ENCODE assay signal across 23 cellular contexts in genomic region chr12:6639151-6639773, GRCh38. TPM values are rescaled to one million over a fixed set of nuclear protein-coding genes. Genes with fewer than 3 reads are reported as not detected.
DNase-seq lines count a peak whose midpoint lies in the region; ATAC-seq and TF ChIP-seq lines count a peak whose summit lies in the region.
"Had no signal": no experiment of that assay in that cellular context is flagged by ENCODE, and none has a peak within 500 bp of the region (broad histone marks: within the 10 kb centered on the region; RNA-seq: fewer than 3 reads in every experiment).

No MANE protein-coding gene starts in this region.

- CTCF ChIA-PET in activated CD8-positive, alpha-beta T cell treated with anti-CD3 and anti-CD28 coated beads, Interleukin-2, amount 10 ng/mL, durations not matched to agents 7 days and 5 days (lab: Charles Lee): no interaction called here
- CTCF ChIA-PET in activated CD8-positive, alpha-beta T cell treated with anti-CD3 and anti-CD28 coated beads for 36 hours (lab: Charles Lee): interaction anchor here (1.2 to 1.3 kb wide), 2 partner anchors 19 kb away, joined by 3 to 6 read pairs; no protein-coding TSS in a partner anchor

- H3K4me3 Mint-ChIP-seq in activated CD8-positive, alpha-beta T cell treated with anti-CD3 and anti-CD28 coated beads, Interleukin-2, amount 10 ng/mL, durations not matched to agents 7 days and 5 days: no peak overlapping the region
- H3K4me3 Mint-ChIP-seq in activated CD8-positive, alpha-beta T cell treated with anti-CD3 and anti-CD28 coated beads for 36 hours: no peak overlapping the region
- no peak overlapping the region for H3K4me3 Mint-ChIP-seq in dendritic cell treated with granulocyte-macrophage colony-stimulating factor and Interleukin-4, amounts not matched to agents 40 ng/mL and 50 ng/mL, for 4 days
- H3K4me3 Mint-ChIP-seq: WTC11 had no signal

- POLR2A ChIA-PET in activated CD8-positive, alpha-beta T cell treated with anti-CD3 and anti-CD28 coated beads, Interleukin-2, amount 10 ng/mL, durations not matched to agents 7 days and 5 days (lab: Charles Lee): interaction anchor here (0.9 to 1.4 kb wide), 2 partner anchors 28 to 171 kb away, joined by 3 read pairs; no protein-coding TSS in a partner anchor
- POLR2A ChIA-PET in activated CD8-positive, alpha-beta T cell treated with anti-CD3 and anti-CD28 coated beads for 36 hours (lab: Charles Lee): interaction anchor here (1.6 kb wide), 1 partner anchor 9 kb away, joined by 8 read pairs; no protein-coding TSS in a partner anchor

- DNase-seq in activated CD8-positive, alpha-beta T cell treated with anti-CD3 and anti-CD28 coated beads, Interleukin-2, amount 10 ng/mL, durations not matched to agents 7 days and 5 days: no peak
- no peak for DNase-seq in activated CD8-positive, alpha-beta T cell treated with anti-CD3 and anti-CD28 coated beads for 36 hours
- peak in 2 of 3 donors; percentile 22 to 29 for DNase-seq in mucosa of descending colon
- DNase-seq in prostate gland (ENCODE audit: low spot score): no peak
- DNase-seq in NCI-H345 (lab: John Stamatoyannopoulos, UW): no peak
- DNase-seq: 8988T; activated T-cell treated with anti-CD3 and anti-CD28 coated beads, Interleukin-2, amount 50 U/mL, for 48 hours; foreskin keratinocyte; GF-D8; MM.1S; NCI-H1436 treated with DMSO at 0.1 percent for 48 hours; NCI-H2171; NCI-H748 treated with DMSO at 0.1 percent for 48 hours; retina; SHP77; stimulated activated CD4-positive, alpha-beta T cell treated with anti-CD3 and anti-CD28 coated beads, Interleukin-15, amount 100 ng/mL, for 24 hours; trophoblast cell had no signal

- H3K36me3 ChIP-seq in mucosa of descending colon (ENCODE audit: low read depth) (no peaks in the 10 kb centered on the region), prostate gland (no peaks in the 10 kb centered on the region)
- H3K36me3 ChIP-seq: neutrophil had no signal

- no peak for TF ChIP-seq POLR2A in prostate gland (IDR thresholded peaks at IDR 0.05)

- TF ChIP-seq CTCF in activated CD8-positive, alpha-beta T cell treated with anti-CD3 and anti-CD28 coated beads for 36 hours (IDR thresholded peaks at IDR 0.05): no peak
- TF ChIP-seq CTCF in mucosa of descending colon (IDR thresholded peaks at IDR 0.05): no peak
- no peak for TF ChIP-seq CTCF in prostate gland (IDR thresholded peaks at IDR 0.05)

- H3K27ac ChIP-seq in prostate gland: no peak overlapping the region
- H3K27ac ChIP-seq: foreskin keratinocyte, neutrophil had no signal

- H3K4me1 ChIP-seq in mucosa of descending colon (ENCODE audit: low read depth) (peaks cover 3% of the 10 kb centered on the region), prostate gland (replicated peaks) (no peaks in the 10 kb centered on the region)

- peaks cover 35% of the 10 kb centered on the region for H3K4me1 Mint-ChIP-seq in activated CD8-positive, alpha-beta T cell treated with anti-CD3 and anti-CD28 coated beads, Interleukin-2, amount 10 ng/mL, durations not matched to agents 7 days and 5 days (ENCODE audit: low read depth)
- peaks cover 22% of the 10 kb centered on the region for H3K4me1 Mint-ChIP-seq in activated CD8-positive, alpha-beta T cell treated with anti-CD3 and anti-CD28 coated beads for 36 hours (ENCODE audit: low read depth)
- H3K4me1 Mint-ChIP-seq in dendritic cell treated with granulocyte-macrophage colony-stimulating factor and Interleukin-4, amounts not matched to agents 40 ng/mL and 50 ng/mL, for 4 days (ENCODE audit: low read depth): peaks cover 90% of the 10 kb centered on the region

- H3K27me3 Mint-ChIP-seq in activated CD8-positive, alpha-beta T cell treated with anti-CD3 and anti-CD28 coated beads, Interleukin-2, amount 10 ng/mL, durations not matched to agents 7 days and 5 days (ENCODE audit: low read depth): peaks cover 14% of the 10 kb centered on the region
- no peaks in the 10 kb centered on the region for H3K27me3 Mint-ChIP-seq in activated CD8-positive, alpha-beta T cell treated with anti-CD3 and anti-CD28 coated beads for 36 hours
- H3K27me3 Mint-ChIP-seq in dendritic cell treated with granulocyte-macrophage colony-stimulating factor and Interleukin-4, amounts not matched to agents 40 ng/mL and 50 ng/mL, for 4 days: no peaks in the 10 kb centered on the region

- peaks cover 12% of the 10 kb centered on the region for H3K9me3 Mint-ChIP-seq in activated CD8-positive, alpha-beta T cell treated with anti-CD3 and anti-CD28 coated beads, Interleukin-2, amount 10 ng/mL, durations not matched to agents 7 days and 5 days (ENCODE audit: insufficient read depth)
- H3K9me3 Mint-ChIP-seq in activated CD8-positive, alpha-beta T cell treated with anti-CD3 and anti-CD28 coated beads for 36 hours: peaks cover 7% of the 10 kb centered on the region
- no peaks in the 10 kb centered on the region for H3K9me3 Mint-ChIP-seq in dendritic cell treated with granulocyte-macrophage colony-stimulating factor and Interleukin-4, amounts not matched to agents 40 ng/mL and 50 ng/mL, for 4 days
- H3K9me3 Mint-ChIP-seq: WTC11 had no signal

- H3K27ac Mint-ChIP-seq in activated CD8-positive, alpha-beta T cell treated with anti-CD3 and anti-CD28 coated beads, Interleukin-2, amount 10 ng/mL, durations not matched to agents 7 days and 5 days: peak overlapping the region; percentile 2
- no peak overlapping the region for H3K27ac Mint-ChIP-seq in activated CD8-positive, alpha-beta T cell treated with anti-CD3 and anti-CD28 coated beads for 36 hours
- peak overlapping the region; percentile 88 for H3K27ac Mint-ChIP-seq in dendritic cell treated with granulocyte-macrophage colony-stimulating factor and Interleukin-4, amounts not matched to agents 40 ng/mL and 50 ng/mL, for 4 days
- H3K27ac Mint-ChIP-seq: WTC11 had no signal

- H3K9me3 ChIP-seq in mucosa of descending colon (no peaks in the 10 kb centered on the region), prostate gland (no peaks in the 10 kb centered on the region)
- H3K9me3 ChIP-seq: neutrophil had no signal

- no peak for ATAC-seq in activated CD8-positive, alpha-beta T cell treated with anti-CD3 and anti-CD28 coated beads, Interleukin-2, amount 10 ng/mL, durations not matched to agents 7 days and 5 days
- ATAC-seq in activated CD8-positive, alpha-beta T cell treated with anti-CD3 and anti-CD28 coated beads for 36 hours: no peak
- no peak for ATAC-seq in mucosa of descending colon
- ATAC-seq in HG03108 (IDR thresholded peaks at IDR 0.05; ENCODE audit: unreplicated experiment): no peak
- ATAC-seq in HG03520 (IDR thresholded peaks at IDR 0.05; ENCODE audit: unreplicated experiment): no peak
- ATAC-seq: activated naive CD4-positive, alpha-beta T cell treated with anti-CD3 and anti-CD28 coated beads, Interleukin-2, amount 50 U/mL, for 72 hours; foreskin keratinocyte; WTC11 had no signal

- no peaks in the 10 kb centered on the region for H3K27me3 ChIP-seq in prostate gland (replicated peaks; ENCODE audit: insufficient read depth)
- H3K27me3 ChIP-seq: neutrophil had no signal

- WGBS in prostate gland: 89% methylated on average over 11 of the region's 11 CpGs

- H3K36me3 Mint-ChIP-seq in activated CD8-positive, alpha-beta T cell treated with anti-CD3 and anti-CD28 coated beads, Interleukin-2, amount 10 ng/mL, durations not matched to agents 7 days and 5 days (ENCODE audit: low read depth): peaks cover 10% of the 10 kb centered on the region
- peaks cover 9% of the 10 kb centered on the region for H3K36me3 Mint-ChIP-seq in activated CD8-positive, alpha-beta T cell treated with anti-CD3 and anti-CD28 coated beads for 36 hours (ENCODE audit: low read depth)
- no peaks in the 10 kb centered on the region for H3K36me3 Mint-ChIP-seq in dendritic cell treated with granulocyte-macrophage colony-stimulating factor and Interleukin-4, amounts not matched to agents 40 ng/mL and 50 ng/mL, for 4 days (ENCODE audit: low read depth)
- H3K36me3 Mint-ChIP-seq: WTC11 had no signal

- intact Hi-C loops in activated CD8-positive, alpha-beta T cell treated with anti-CD3 and anti-CD28 coated beads for 36 hours (cut with micrococcal nuclease): no loop called here
- intact Hi-C loops in dendritic cell treated with granulocyte-macrophage colony-stimulating factor and Interleukin-4, amounts not matched to agents 40 ng/mL and 50 ng/mL, for 4 days (cut with micrococcal nuclease): no loop called here
- intact Hi-C loops in mucosa of descending colon (cut with DNase I, micrococcal nuclease): no loop called here
- intact Hi-C loops in prostate gland (cut with DNase I): no loop called here

- no peak overlapping the region for H3K4me3 ChIP-seq in mucosa of descending colon
- no peak overlapping the region for H3K4me3 ChIP-seq in prostate gland

RNA-seq across cellular contexts. Expression of gene LPAR5, which starts 3.5 kb away (rescaled TPM):
- total RNA-seq in activated CD8-positive, alpha-beta T cell treated with anti-CD3 and anti-CD28 coated beads, Interleukin-2, amount 10 ng/mL, durations not matched to agents 7 days and 5 days: 10 to 100 TPM; 16.5 to 16.8 TPM
- total RNA-seq in activated CD8-positive, alpha-beta T cell treated with anti-CD3 and anti-CD28 coated beads for 36 hours: 1 to 10 TPM; 6.6 to 8.1 TPM
- total RNA-seq in mucosa of descending colon: 10 to 100 TPM; 12.0 to 30.5 (median 22.7) TPM
- 1 to 10 TPM in 1 of 2 donors, under 1 TPM in 1; 0.59 to 1.9 TPM for total RNA-seq in prostate gland

RNA-seq across cellular contexts. Expression of gene ACRBP, which starts 8.0 kb away (rescaled TPM):
- total RNA-seq in activated CD8-positive, alpha-beta T cell treated with anti-CD3 and anti-CD28 coated beads, Interleukin-2, amount 10 ng/mL, durations not matched to agents 7 days and 5 days: 1 to 10 TPM in 1 of 2 experiments, under 1 TPM in 1; 0.76 to 1.7 TPM
- total RNA-seq in activated CD8-positive, alpha-beta T cell treated with anti-CD3 and anti-CD28 coated beads for 36 hours: 1 to 10 TPM; 1.3 to 2.0 TPM
- 1 to 10 TPM; 1.4 to 3.0 (median 2.2) TPM for total RNA-seq in mucosa of descending colon
- 10 to 100 TPM in 1 of 2 donors, 1 to 10 TPM in 1; 2.3 to 49.6 TPM for total RNA-seq in prostate gland

RNA-seq across cellular contexts. Expression of gene ING4, which starts 23.7 kb away (rescaled TPM):
- total RNA-seq in activated CD8-positive, alpha-beta T cell treated with anti-CD3 and anti-CD28 coated beads, Interleukin-2, amount 10 ng/mL, durations not matched to agents 7 days and 5 days: 10 to 100 TPM; 24.9 TPM
- total RNA-seq in activated CD8-positive, alpha-beta T cell treated with anti-CD3 and anti-CD28 coated beads for 36 hours: 10 to 100 TPM; 16.6 to 16.7 TPM
- total RNA-seq in mucosa of descending colon: 10 to 100 TPM; 28.9 to 46.9 (median 45.9) TPM
- total RNA-seq in prostate gland: 10 to 100 TPM; 75.5 to 78.9 TPM

RNA-seq across cellular contexts. Expression of gene CHD4, which starts 32.1 kb away (rescaled TPM):
- total RNA-seq in activated CD8-positive, alpha-beta T cell treated with anti-CD3 and anti-CD28 coated beads, Interleukin-2, amount 10 ng/mL, durations not matched to agents 7 days and 5 days: 100 to 1,000 TPM; 277 to 292 TPM
- total RNA-seq in activated CD8-positive, alpha-beta T cell treated with anti-CD3 and anti-CD28 coated beads for 36 hours: 100 to 1,000 TPM; 273 to 277 TPM
- total RNA-seq in mucosa of descending colon (100 to 1,000 TPM; 127 to 243 (median 149) TPM), prostate gland (100 to 1,000 TPM; 124 to 240 TPM)

RNA-seq across cellular contexts. Expression of gene ZNF384, which starts 49.9 kb away (rescaled TPM):
- 10 to 100 TPM; 71.9 to 76.4 TPM for total RNA-seq in activated CD8-positive, alpha-beta T cell treated with anti-CD3 and anti-CD28 coated beads, Interleukin-2, amount 10 ng/mL, durations not matched to agents 7 days and 5 days
- 10 to 100 TPM; 55.2 to 56.7 TPM for total RNA-seq in activated CD8-positive, alpha-beta T cell treated with anti-CD3 and anti-CD28 coated beads for 36 hours
- 10 to 100 TPM; 54.5 to 67.8 (median 64.3) TPM for total RNA-seq in mucosa of descending colon
- total RNA-seq in prostate gland: 10 to 100 TPM; 42.9 to 68.6 TPM

Comparison
In these comparisons a context has a peak if more than half of its experiments do, and no peak if none do; other contexts are left out.
1. DNase-seq: peak in mucosa of descending colon (2 of 3); none in activated CD8-positive, alpha-beta T cell treated with anti-CD3 and anti-CD28 coated beads, Interleukin-2, amount 10 ng/mL, durations not matched to agents 7 days and 5 days (single experiment), activated CD8-positive, alpha-beta T cell treated with anti-CD3 and anti-CD28 coated beads for 36 hours (single experiment), prostate gland (single experiment) and NCI-H345 (single experiment).